Comparison of ENCODE assay signal across 20 cellular contexts in the genomic region with DNA sequence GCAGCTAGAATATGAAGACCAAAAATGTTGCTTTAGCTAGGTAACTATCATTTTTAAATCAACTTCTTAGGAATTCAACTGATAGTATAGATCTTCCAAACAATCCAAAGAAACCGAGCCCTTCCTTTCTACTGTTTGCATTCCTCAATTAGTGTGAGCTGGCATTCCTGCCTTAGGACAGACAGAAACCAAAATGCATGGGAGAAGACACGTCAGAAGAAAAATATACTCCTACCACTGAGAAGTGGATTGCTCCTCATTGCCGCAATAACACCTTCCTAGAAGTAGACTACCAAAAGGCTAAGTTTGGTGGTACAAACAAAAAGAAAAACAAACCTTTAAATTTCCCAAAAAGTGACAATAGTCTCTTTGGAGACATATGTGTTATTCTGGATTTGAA.
"Had no signal": no experiment of that assay in that cellular context is flagged by ENCODE, and none has a peak within 500 bp of the region (broad histone marks: within the 10 kb centered on the region; RNA-seq: fewer than 3 reads in every experiment).

No MANE protein-coding gene starts in this region.

- H3K4me2 ChIP-seq: hepatocyte had no signal

- DNase-seq: activated CD4-positive, alpha-beta T cell treated with anti-CD3 and anti-CD28 coated beads, Interleukin-2, amount 50 U/mL, for 48 hours; activated CD4-positive, CD25-positive, alpha-beta regulatory T cell treated with anti-CD3 and anti-CD28 coated beads, Interleukin-2, amount 50 U/mL, for 72 hours; activated naive CD4-positive, alpha-beta T cell treated with anti-CD3 and anti-CD28 coated beads for 36 hours; activated naive CD8-positive, alpha-beta T cell treated with anti-CD3 and anti-CD28 coated beads, Interleukin-2, amount 50 U/mL, for 24 hours; effector memory CD8-positive, alpha-beta T cell; islet precursor cell; mammary epithelial cell; mucosa of descending colon; naive thymus-derived CD4-positive, alpha-beta T cell; stimulated activated CD4-positive, alpha-beta T cell treated with anti-CD3 and anti-CD28 coated beads, Interleukin-15, amount 100 ng/mL, for 24 hours; stimulated activated CD4-positive, alpha-beta T cell treated with anti-CD3 and anti-CD28 coated beads, Interleukin-4, amount 100 ng/mL, for 24 hours; stimulated activated naive CD4-positive, alpha-beta T cell; T-helper 1 cell; T1000; tibial artery had no signal

- H3K4me3 ChIP-seq: gastroesophageal sphincter, hepatocyte, mucosa of descending colon, right atrium auricular region, skin epidermis, tibial artery had no signal

- H3K36me3 ChIP-seq: gastroesophageal sphincter had no signal

- H3K4me1 ChIP-seq: gastroesophageal sphincter, right atrium auricular region, tibial artery had no signal

- H3K27me3 ChIP-seq: gastroesophageal sphincter, hepatocyte, right atrium auricular region, tibial artery had no signal

- H3K27ac ChIP-seq: epithelial cell of prostate, gastroesophageal sphincter, hepatocyte, right atrium auricular region, skin epidermis, tibial artery had no signal

- H3K79me2 ChIP-seq: hepatocyte had no signal

- H3K9me3 ChIP-seq: gastroesophageal sphincter, mucosa of descending colon, right atrium auricular region, tibial artery had no signal
